In genomic region chr18:63752661-63753060, GRCh38 we compare ENCODE assay signal across 7 cellular contexts. TPM values are rescaled to one million over a fixed set of nuclear protein-coding genes. Genes with fewer than 3 reads are reported as not detected.
"Had no signal": no experiment of that assay in that cellular context is flagged by ENCODE, and none has a peak within 500 bp of the region (broad histone marks: within the 10 kb centered on the region; RNA-seq: fewer than 3 reads in every experiment).

No MANE protein-coding gene starts in this region.

- H3K27ac ChIP-seq: GM23248 had no signal

- H3K4me3 ChIP-seq: GM23248, K562 had no signal

- ATAC-seq: K562 had no signal

- H2AFZ ChIP-seq: GM23248 had no signal

- DNase-seq: GM23248, H9, HCEC 1CT, IMR-90 had no signal

- H3K27ac Mint-ChIP-seq: H9 had no signal

- H3K4me3 Mint-ChIP-seq: H9 had no signal

RNA-seq across cellular contexts. Expression of gene SERPINB7, which starts 22.6 kb away (rescaled TPM):
- total RNA-seq: H1, H9, HT-29, K562 had no signal
- polyA plus RNA-seq: H1, K562 had no signal

RNA-seq across cellular contexts. Expression of gene SERPINB11, which starts 49.9 kb away (rescaled TPM):
- total RNA-seq: GM23248, H1, H9, HT-29, K562 had no signal
- polyA plus RNA-seq: GM23248, H1, K562 had no signal
